ENCODE assay signal across 8 cellular contexts in genomic region chr9:101487443-101487855, GRCh38. TPM values are rescaled to one million over a fixed set of nuclear protein-coding genes. Genes with fewer than 3 reads are reported as not detected.
DNase-seq lines count a peak whose midpoint lies in the region; ATAC-seq and TF ChIP-seq lines count a peak whose summit lies in the region.

No MANE protein-coding gene starts in this region.

- no peak for TF ChIP-seq EP300 in esophagus muscularis mucosa (IDR thresholded peaks at IDR 0.05)

- intact Hi-C loops in esophagus muscularis mucosa (cut with DNase I): no loop called here

- TF ChIP-seq CTCF in BJ (IDR thresholded peaks at IDR 0.05; ENCODE audit: insufficient read depth, low read depth, low read length) (no peak), esophagus muscularis mucosa (IDR thresholded peaks at IDR 0.05) (peak in 1 of 3 experiments; percentile 0), omental fat pad (IDR thresholded peaks at IDR 0.05) (no peak)

- peak; percentile 16 for ATAC-seq in omental fat pad (ENCODE audit: low FRiP score)
- no peak for ATAC-seq in GM21737 (IDR thresholded peaks at IDR 0.05; ENCODE audit: unreplicated experiment)
- no peak for ATAC-seq in HG02870 (IDR thresholded peaks at IDR 0.05; ENCODE audit: unreplicated experiment)
- no peak for ATAC-seq in GM19397 (IDR thresholded peaks at IDR 0.05; ENCODE audit: unreplicated experiment)
- ATAC-seq in GM18867 (IDR thresholded peaks at IDR 0.05; ENCODE audit: unreplicated experiment): no peak

- H3K27ac ChIP-seq in SJCRH30: peak overlapping the region; percentile 79
- peak overlapping the region; percentile 81 to 92 (median 86) for H3K27ac ChIP-seq in esophagus muscularis mucosa (replicated peaks in 1 of 4)

- H3K27me3 ChIP-seq in BJ (ENCODE audit: control insufficient read depth, insufficient read depth, low read length) (no peaks in the 10 kb centered on the region), SJCRH30 (no peaks in the 10 kb centered on the region), esophagus muscularis mucosa (peaks cover 0 to 11% (median 0%) of the 10 kb centered on the region in 4 donors)

- POLR2A ChIA-PET in BJ (lab: Charles Lee): no interaction called here

- DNase-seq in BJ (ENCODE audit: low read depth) (no peak), SJCRH30 (no peak), esophagus muscularis mucosa (ENCODE audit: extremely low spot score) (no peak), omental fat pad (ENCODE audit: low spot score) (no peak)

- TF ChIP-seq POLR2A in esophagus muscularis mucosa (IDR thresholded peaks at IDR 0.05; ENCODE audit: low read depth): no peak

- CTCF ChIA-PET in BJ (lab: Yijun Ruan, JAX): interaction anchor here (0.9 to 2.1 kb wide), 6 partner anchors 8 to 47 kb away, joined by 3 to 9 read pairs (median 4); partner anchors contain the start of gene RNF20

- no peaks in the 10 kb centered on the region for H3K9me3 ChIP-seq in SJCRH30 (replicated peaks)
- H3K9me3 ChIP-seq in esophagus muscularis mucosa: peaks cover 0 to 5% (median 0%) of the 10 kb centered on the region in 4 donors

- peak overlapping the region; percentile 41; the same call in 1 of the 2 replicates for H3K4me3 ChIP-seq in BJ (ENCODE audit: low read depth, low read length)
- peak overlapping the region; percentile 67 for H3K4me3 ChIP-seq in SJCRH30
- peak overlapping the region; percentile 71 to 84 (median 80) for H3K4me3 ChIP-seq in esophagus muscularis mucosa

- H3K36me3 ChIP-seq in BJ (ENCODE audit: control insufficient read depth, insufficient read depth, low read length) (no peaks in the 10 kb centered on the region), SJCRH30 (no peaks in the 10 kb centered on the region), esophagus muscularis mucosa (no peaks in the 10 kb centered on the region)

- H3K4me1 ChIP-seq in SJCRH30 (no peaks in the 10 kb centered on the region), esophagus muscularis mucosa (peaks cover 12 to 42% (median 27%) of the 10 kb centered on the region in 4 donors)

- WGBS in esophagus muscularis mucosa: 38% methylated on average over 9 of the region's 9 CpGs

RNA-seq across cellular contexts. Expression of gene RNF20, which starts 46.2 kb away (rescaled TPM):
- 18.0 and 30.4 TPM in 2 replicates for polyA plus RNA-seq in BJ (2011; rRNA removed)
- 14.2 and 17.6 TPM in 2 replicates for polyA minus RNA-seq in BJ (2011; rRNA and poly(A)+ RNA removed)
- total RNA-seq in SJCRH30 (2014; rRNA removed; shearing (Covaris generic)): 48.1 and 51.3 TPM in 2 replicates
- total RNA-seq in esophagus muscularis mucosa: 10 to 100 TPM; 23.0 to 32.1 (median 27.2) TPM
- 10 to 100 TPM; 14.2 to 25.4 (median 19.8) TPM for total RNA-seq in omental fat pad

RNA-seq across cellular contexts. Expression of gene ALDOB, which starts 51.9 kb away (rescaled TPM):
- not detected in 2 replicates for polyA plus RNA-seq in BJ (2011; rRNA removed)
- polyA minus RNA-seq in BJ (2011; rRNA and poly(A)+ RNA removed): not detected in 2 replicates
- not detected in 2 replicates for total RNA-seq in SJCRH30 (2014; rRNA removed; shearing (Covaris generic))
- total RNA-seq in esophagus muscularis mucosa: under 1 TPM in 2 of 4 donors, not detected in 2; 0.23 to 0.33 TPM
- total RNA-seq in omental fat pad: under 1 TPM in 1 of 4 donors, not detected in 3; 0.38 TPM
